1 cellular context compared by ENCODE assay signal in genomic region chr3:129280183-129280582, GRCh38.
TF ChIP-seq lines count a peak whose summit lies in the region.

No MANE protein-coding gene starts in this region.

TF ChIP-seq in GM12878, 131 proteins besides CTCF, POLR2A, EP300 and RAD21:
- TF ChIP-seq, protein P1, sequence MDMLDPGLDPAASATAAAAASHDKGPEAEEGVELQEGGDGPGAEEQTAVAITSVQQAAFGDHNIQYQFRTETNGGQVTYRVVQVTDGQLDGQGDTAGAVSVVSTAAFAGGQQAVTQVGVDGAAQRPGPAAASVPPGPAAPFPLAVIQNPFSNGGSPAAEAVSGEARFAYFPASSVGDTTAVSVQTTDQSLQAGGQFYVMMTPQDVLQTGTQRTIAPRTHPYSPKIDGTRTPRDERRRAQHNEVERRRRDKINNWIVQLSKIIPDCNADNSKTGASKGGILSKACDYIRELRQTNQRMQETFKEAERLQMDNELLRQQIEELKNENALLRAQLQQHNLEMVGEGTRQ (IDR thresholded peaks at IDR 0.05; ENCODE audit: borderline replicate concordance, low read depth, low read length), result no peak
- TF ChIP-seq RELB (IDR thresholded peaks at IDR 0.05; ENCODE audit: low read depth) (no peak), ZBTB33 (IDR thresholded peaks at IDR 0.05) (no peak), SIN3A (IDR thresholded peaks at IDR 0.05; ENCODE audit: low read depth, low read length) (no peak), SREBF2 (IDR thresholded peaks at IDR 0.05; ENCODE audit: low read length) (no peak), MXI1 (IDR thresholded peaks at IDR 0.05; ENCODE audit: low read depth, low read length) (no peak), REST (IDR thresholded peaks at IDR 0.05; ENCODE audit: low read depth, low read length) (no peak)
